Comparison of ENCODE assay signal across 8 cellular contexts in the genomic region with DNA sequence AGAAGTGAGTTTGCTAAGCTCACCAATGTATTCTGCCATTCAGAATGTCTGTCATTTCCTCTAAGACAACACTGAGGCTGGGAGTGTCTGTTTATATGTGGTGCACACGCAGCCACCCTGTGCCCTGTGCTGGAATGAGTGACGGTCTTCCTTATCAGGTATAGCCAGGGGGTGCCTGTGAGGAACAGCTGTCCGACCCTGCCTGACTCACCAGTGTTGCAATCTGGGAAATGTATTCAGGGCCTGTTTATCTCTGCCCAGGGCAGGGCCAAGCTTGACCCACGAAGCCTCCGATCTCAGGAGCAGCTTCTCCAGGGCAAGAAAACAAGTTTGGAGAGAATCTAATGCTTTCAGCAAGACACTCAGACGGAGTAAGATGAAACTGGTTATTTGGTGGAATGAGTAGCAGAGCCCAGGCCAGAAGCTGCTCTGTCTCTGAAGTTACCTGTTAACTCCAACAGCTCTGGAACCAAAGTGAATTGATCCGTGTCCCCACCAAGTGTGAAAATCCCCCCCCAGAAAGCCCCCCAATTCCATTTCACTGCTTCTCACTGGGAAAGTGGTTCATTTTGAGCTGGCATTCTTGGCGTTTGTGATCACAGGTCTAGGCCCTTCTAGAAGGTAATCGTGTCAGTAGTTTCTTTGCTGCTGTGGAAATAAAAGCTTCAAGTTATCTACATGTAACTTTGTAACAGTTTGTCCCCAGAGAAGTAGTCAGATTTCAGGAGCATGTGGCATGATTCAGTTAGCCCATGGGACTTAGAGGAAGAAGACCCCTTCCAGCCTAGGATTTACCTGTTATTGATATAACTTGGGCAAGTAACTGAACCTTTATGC. TPM values are rescaled to one million over a fixed set of nuclear protein-coding genes. Genes with fewer than 3 reads are reported as not detected.
DNase-seq lines count a peak whose midpoint lies in the region; ATAC-seq and TF ChIP-seq lines count a peak whose summit lies in the region.

No MANE protein-coding gene starts in this region.

- H3K14ac ChIP-seq in trophoblast cell (ENCODE audit: low read length): peak overlapping the region; percentile 54

- no peak for TF ChIP-seq CTCF in fibroblast of the aortic adventitia (IDR thresholded peaks at IDR 0.05; ENCODE audit: insufficient read depth, low read length)

- no peak overlapping the region for H3K9ac ChIP-seq in trophoblast cell (ENCODE audit: low read length)

- H4K12ac ChIP-seq in trophoblast cell (ENCODE audit: low read depth, low read length): no peak overlapping the region

- H3K4me1 ChIP-seq in trophoblast cell (ENCODE audit: control insufficient read depth in 1 of 2, insufficient read depth in 2 of 2, low read length in 2 of 2): peaks cover 3 to 20% of the 10 kb centered on the region in 2 experiments

- H2AK5ac ChIP-seq in trophoblast cell (ENCODE audit: low read length): no peak overlapping the region

- peaks cover 8% of the 10 kb centered on the region for H3K27me3 Mint-ChIP-seq in activated CD8-positive, alpha-beta T cell treated with anti-CD3 and anti-CD28 coated beads, Interleukin-2, amount 10 ng/mL, durations not matched to agents 7 days and 5 days (ENCODE audit: low read depth)

- whole genome bisulfite sequencing in trophoblast cell (ENCODE audit: extremely low coverage, insufficient coverage, insufficient read length): no CpG with 5 or more reads among the region's 9 CpGs

- peak overlapping the region; percentile 56 for H2BK120ac ChIP-seq in trophoblast cell (ENCODE audit: insufficient read depth, low read length, poor library complexity)

- H3K79me2 ChIP-seq in trophoblast cell (ENCODE audit: control insufficient read depth, insufficient read depth, low read length, poor library complexity): no peaks in the 10 kb centered on the region

- no peak overlapping the region for H3K23ac ChIP-seq in trophoblast cell (ENCODE audit: low read length)

- H3K27me3 ChIP-seq in trophoblast cell (ENCODE audit: insufficient read depth, low read length): no peaks in the 10 kb centered on the region

- H3K4me3 ChIP-seq in fibroblast of the aortic adventitia (ENCODE audit: low read depth, low read length) (no peak overlapping the region), trophoblast cell (ENCODE audit: low read depth, low read length) (no peak overlapping the region)

- H3K9me3 Mint-ChIP-seq in activated CD8-positive, alpha-beta T cell treated with anti-CD3 and anti-CD28 coated beads, Interleukin-2, amount 10 ng/mL, durations not matched to agents 7 days and 5 days (ENCODE audit: insufficient read depth): no peaks in the 10 kb centered on the region

- H3K27ac Mint-ChIP-seq in activated CD8-positive, alpha-beta T cell treated with anti-CD3 and anti-CD28 coated beads, Interleukin-2, amount 10 ng/mL, durations not matched to agents 7 days and 5 days: no peak overlapping the region

- peak overlapping the region; percentile 42 for H2BK5ac ChIP-seq in trophoblast cell (ENCODE audit: low read depth, low read length, poor library complexity)

- no peaks in the 10 kb centered on the region for H3K9me3 ChIP-seq in trophoblast cell (ENCODE audit: insufficient read depth, low read depth, low read length)

- no peak overlapping the region for H3K4ac ChIP-seq in trophoblast cell (ENCODE audit: low read depth, low read length)

- H3K36me3 Mint-ChIP-seq in activated CD8-positive, alpha-beta T cell treated with anti-CD3 and anti-CD28 coated beads, Interleukin-2, amount 10 ng/mL, durations not matched to agents 7 days and 5 days (ENCODE audit: low read depth): no peaks in the 10 kb centered on the region

- peak overlapping the region; percentile 15 for H3K4me2 ChIP-seq in trophoblast cell (ENCODE audit: low read length)

- H3K36me3 ChIP-seq in trophoblast cell (ENCODE audit: control insufficient read depth in 1 of 2, insufficient read depth in 2 of 2, low read length in 2 of 2): no peaks in the 10 kb centered on the region

- CTCF ChIA-PET in activated CD8-positive, alpha-beta T cell treated with anti-CD3 and anti-CD28 coated beads, Interleukin-2, amount 10 ng/mL, durations not matched to agents 7 days and 5 days (lab: Charles Lee): interaction anchor here (1.0 to 1.4 kb wide), 3 partner anchors 10 to 134 kb away, joined by 3 to 4 read pairs (median 3); no protein-coding TSS in a partner anchor

- H4K91ac ChIP-seq in trophoblast cell (ENCODE audit: low read depth, low read length): peak overlapping the region; percentile 81

- H2AFZ ChIP-seq in trophoblast cell (ENCODE audit: insufficient read depth, low read length, poor library complexity): peak overlapping the region; percentile 52

- peak overlapping the region; percentile 48 for H3K18ac ChIP-seq in trophoblast cell (ENCODE audit: low read length)

- H3K27ac ChIP-seq in trophoblast cell (ENCODE audit: low read depth, low read length): peak overlapping the region; percentile 92

- H3K4me3 Mint-ChIP-seq in activated CD8-positive, alpha-beta T cell treated with anti-CD3 and anti-CD28 coated beads, Interleukin-2, amount 10 ng/mL, durations not matched to agents 7 days and 5 days: no peak overlapping the region

- ATAC-seq in HG03135 (IDR thresholded peaks at IDR 0.05; ENCODE audit: unreplicated experiment) (no peak), HG02938 (IDR thresholded peaks at IDR 0.05; ENCODE audit: unreplicated experiment) (no peak)
- no peak for ATAC-seq in activated CD8-positive, alpha-beta T cell treated with anti-CD3 and anti-CD28 coated beads, Interleukin-2, amount 10 ng/mL, durations not matched to agents 7 days and 5 days

- peaks cover 7% of the 10 kb centered on the region for H3K79me1 ChIP-seq in trophoblast cell (ENCODE audit: low read length)

- DNase-seq in GM03348 (ENCODE audit: low spot score): peak; percentile 52
- peak; percentile 93 for DNase-seq in RPMI7951 (ENCODE audit: low read depth)
- DNase-seq in fibroblast of the aortic adventitia (ENCODE audit: low read depth): peak; percentile 76
- DNase-seq in trophoblast cell: peak; percentile 99
- no peak for DNase-seq in cerebellar cortex (ENCODE audit: low spot score)
- DNase-seq in activated CD8-positive, alpha-beta T cell treated with anti-CD3 and anti-CD28 coated beads, Interleukin-2, amount 10 ng/mL, durations not matched to agents 7 days and 5 days: no peak

- no peaks in the 10 kb centered on the region for H3K4me1 Mint-ChIP-seq in activated CD8-positive, alpha-beta T cell treated with anti-CD3 and anti-CD28 coated beads, Interleukin-2, amount 10 ng/mL, durations not matched to agents 7 days and 5 days (ENCODE audit: low read depth)

- no peak overlapping the region for H2BK12ac ChIP-seq in trophoblast cell (ENCODE audit: low read length)

- H4K8ac ChIP-seq in trophoblast cell (ENCODE audit: low read depth, low read length): peak overlapping the region; percentile 58

- POLR2A ChIA-PET in activated CD8-positive, alpha-beta T cell treated with anti-CD3 and anti-CD28 coated beads, Interleukin-2, amount 10 ng/mL, durations not matched to agents 7 days and 5 days (lab: Charles Lee): interaction anchor here (1.0 to 2.1 kb wide), 2 partner anchors 9 to 10 kb away, joined by 7 read pairs; no protein-coding TSS in a partner anchor

RNA-seq across cellular contexts. Expression of a gene that starts 6.1 kb away (rescaled TPM):
- 40.9 and 41.1 TPM in 2 replicates for total RNA-seq in RPMI7951 (2014; rRNA removed; shearing (Covaris generic))
- total RNA-seq in fibroblast of the aortic adventitia (ENCODE audit: low replicate concordance): 59.5 and 71.6 TPM in 2 replicates
- 125 and 132 TPM in 2 replicates for polyA plus RNA-seq in trophoblast cell (2013)
- 10 to 100 TPM; 30.0 to 33.3 TPM for total RNA-seq in activated CD8-positive, alpha-beta T cell treated with anti-CD3 and anti-CD28 coated beads, Interleukin-2, amount 10 ng/mL, durations not matched to agents 7 days and 5 days

Comparison
In these comparisons a context has a peak if more than half of its experiments do, and no peak if none do; other contexts are left out.
1. DNase-seq: peak in GM03348 (single experiment), RPMI7951 (single experiment), fibroblast of the aortic adventitia (single experiment) and trophoblast cell (2 of 2); none in cerebellar cortex (single experiment) and activated CD8-positive, alpha-beta T cell treated with anti-CD3 and anti-CD28 coated beads, Interleukin-2, amount 10 ng/mL, durations not matched to agents 7 days and 5 days (single experiment).